Comparison of ENCODE assay signal across 9 cellular contexts in genomic region chr9:127586537-127586936, GRCh38. TPM values are rescaled to one million over a fixed set of nuclear protein-coding genes. Genes with fewer than 3 reads are reported as not detected.
DNase-seq lines count a peak whose midpoint lies in the region; ATAC-seq and TF ChIP-seq lines count a peak whose summit lies in the region.
"Had no signal": no experiment of that assay in that cellular context is flagged by ENCODE, and none has a peak within 500 bp of the region (broad histone marks: within the 10 kb centered on the region; RNA-seq: fewer than 3 reads in every experiment).

No MANE protein-coding gene starts in this region.

- POLR2A ChIA-PET in naive thymus-derived CD8-positive, alpha-beta T cell (lab: Charles Lee), result interaction anchor here (0.6 to 1.6 kb wide), 2 partner anchors 140 to 148 kb away, joined by 3 to 6 read pairs; partner anchors contain the start of gene TOR2A

- no peaks in the 10 kb centered on the region for H3K36me3 ChIP-seq in CD4-positive, CD25-positive, alpha-beta regulatory T cell (ENCODE audit: control insufficient read depth, insufficient read depth, low read length)
- H3K36me3 ChIP-seq in OCI-LY3 (replicated peaks; ENCODE audit: low read depth, low read length), result no peaks in the 10 kb centered on the region
- no peaks in the 10 kb centered on the region for H3K36me3 ChIP-seq in esophagus squamous epithelium
- H3K36me3 ChIP-seq in transverse colon, result no peaks in the 10 kb centered on the region
- H3K36me3 ChIP-seq: neutrophil had no signal

- H3K27ac Mint-ChIP-seq in CD4-positive, CD25-positive, alpha-beta regulatory T cell, result no peak overlapping the region
- H3K27ac Mint-ChIP-seq in activated T-cell treated with anti-CD3 and anti-CD28 coated beads, Interleukin-2, amount 50 U/mL, for 24 hours, result no peak overlapping the region
- H3K27ac Mint-ChIP-seq in naive thymus-derived CD8-positive, alpha-beta T cell, result no peak overlapping the region

- H3K27me3 ChIP-seq in CD4-positive, CD25-positive, alpha-beta regulatory T cell (ENCODE audit: control insufficient read depth, insufficient read depth, low read length), result peaks cover 8% of the 10 kb centered on the region
- H3K27me3 ChIP-seq in OCI-LY3 (ENCODE audit: low read depth, low read length), result peaks cover 11% of the 10 kb centered on the region
- no peaks in the 10 kb centered on the region for H3K27me3 ChIP-seq in esophagus squamous epithelium
- no peaks in the 10 kb centered on the region for H3K27me3 ChIP-seq in transverse colon

- TF ChIP-seq EP300 in transverse colon (IDR thresholded peaks at IDR 0.05; ENCODE audit: low read depth), result no peak

- H3K9me3 ChIP-seq in CD4-positive, CD25-positive, alpha-beta regulatory T cell (ENCODE audit: control insufficient read depth in 2 of 2, low read length in 2 of 2), result no peaks in the 10 kb centered on the region
- no peaks in the 10 kb centered on the region for H3K9me3 ChIP-seq in OCI-LY3 (ENCODE audit: insufficient read depth, low read length)
- H3K9me3 ChIP-seq in esophagus squamous epithelium, result peaks cover 0 to 8% (median 0%) of the 10 kb centered on the region in 3 donors
- H3K9me3 ChIP-seq in transverse colon, result no peaks in the 10 kb centered on the region
- H3K9me3 ChIP-seq: neutrophil had no signal

- H3K4me3 Mint-ChIP-seq in CD4-positive, CD25-positive, alpha-beta regulatory T cell, result no peak overlapping the region
- no peak overlapping the region for H3K4me3 Mint-ChIP-seq in activated T-cell treated with anti-CD3 and anti-CD28 coated beads, Interleukin-2, amount 50 U/mL, for 24 hours
- H3K4me3 Mint-ChIP-seq in naive thymus-derived CD8-positive, alpha-beta T cell, result no peak overlapping the region

- H3K9ac ChIP-seq in OCI-LY3 (ENCODE audit: low read length), result no peak overlapping the region

- WGBS in esophagus squamous epithelium, 2 donors, result 47 to 61% methylated on average over 3 to 5 of the region's 5 CpGs
- 56 to 80% methylated on average over 1 to 5 of the region's 5 CpGs for WGBS in transverse colon (ENCODE audit: low coverage in 1 of 2), 2 donors

- no peaks in the 10 kb centered on the region for H4K20me1 ChIP-seq in OCI-LY3 (ENCODE audit: insufficient read depth, low read length)

- no peak overlapping the region for H2AFZ ChIP-seq in OCI-LY3 (ENCODE audit: low read depth, low read length)

- peaks cover 0 to 4% (median 1%) of the 10 kb centered on the region in 4 donors for H3K4me1 Mint-ChIP-seq in CD4-positive, CD25-positive, alpha-beta regulatory T cell
- peaks cover 7% of the 10 kb centered on the region for H3K4me1 Mint-ChIP-seq in activated T-cell treated with anti-CD3 and anti-CD28 coated beads, Interleukin-2, amount 50 U/mL, for 24 hours (ENCODE audit: low read depth)
- peaks cover 0 to 6% (median 4%) of the 10 kb centered on the region in 4 donors for H3K4me1 Mint-ChIP-seq in naive thymus-derived CD8-positive, alpha-beta T cell

- peak; percentile 52 to 64 for ATAC-seq in CD4-positive, CD25-positive, alpha-beta regulatory T cell (ENCODE audit: low read depth in 2 of 2)
- peak in 1 of 2 donors; percentile 86 for ATAC-seq in naive thymus-derived CD8-positive, alpha-beta T cell
- no peak for ATAC-seq in GM18520 (IDR thresholded peaks at IDR 0.05; ENCODE audit: unreplicated experiment)

- TF ChIP-seq POLR2A in esophagus squamous epithelium (IDR thresholded peaks at IDR 0.05) (no peak), transverse colon (IDR thresholded peaks at IDR 0.05) (no peak)

- in situ Hi-C loops in transverse colon (cut with MboI; ENCODE audit: low pct_ligation_motif_present in 1 of 4, low pct_unique_long_range_greater_than_20kb in 1 of 4, low sequenced_read_pairs in 3 of 4), result loop anchor here (5.0 to 25.0 kb wide), 6 partner anchors 74 to 326 kb away; partner anchors contain the start of genes ST6GALNAC4 (in 2 of the 4) and TOR2A (in 2 of the 4)

- peak; percentile 74 for TF ChIP-seq CTCF in OCI-LY3 (IDR thresholded peaks at IDR 0.05; ENCODE audit: low read depth, low read length)
- TF ChIP-seq CTCF in esophagus squamous epithelium (IDR thresholded peaks at IDR 0.05), result peak; percentile 73 to 94 (median 90)
- peak; percentile 83 to 97 (median 88) for TF ChIP-seq CTCF in transverse colon (IDR thresholded peaks at IDR 0.05)

- H3K4me3 ChIP-seq in CD4-positive, CD25-positive, alpha-beta regulatory T cell (ENCODE audit: low read depth, low read length), result no peak overlapping the region
- H3K4me3 ChIP-seq in OCI-LY3 (ENCODE audit: low read length), result no peak overlapping the region
- no peak overlapping the region for H3K4me3 ChIP-seq in esophagus squamous epithelium
- no peak overlapping the region for H3K4me3 ChIP-seq in transverse colon

- H3K79me2 ChIP-seq in OCI-LY3 (ENCODE audit: low read length), result no peaks in the 10 kb centered on the region

- H3K27ac ChIP-seq in CD4-positive, CD25-positive, alpha-beta regulatory T cell (ENCODE audit: insufficient read depth, low read length, poor library complexity, severe bottlenecking), result no peak overlapping the region
- H3K27ac ChIP-seq in OCI-LY3 (ENCODE audit: low read length), result no peak overlapping the region
- peak overlapping the region in 2 of 4 donors; percentile 98 to 99 for H3K27ac ChIP-seq in esophagus squamous epithelium
- no peak overlapping the region for H3K27ac ChIP-seq in transverse colon
- H3K27ac ChIP-seq: neutrophil had no signal

- H3K4me2 ChIP-seq in OCI-LY3 (ENCODE audit: low read length), result no peak overlapping the region

- intact Hi-C loops in esophagus squamous epithelium (cut with DNase I) (loop anchor here (5.0 kb wide), 1 partner anchor 79 kb away; no protein-coding TSS in a partner anchor), transverse colon (cut with DNase I; ENCODE audit: low total_unique reads) (loop anchor here (1.0 kb wide), 1 partner anchor 82 kb away; no protein-coding TSS in a partner anchor)

- H3K9me3 Mint-ChIP-seq in CD4-positive, CD25-positive, alpha-beta regulatory T cell, result peaks cover 0 to 2% (median 0%) of the 10 kb centered on the region in 7 donors
- H3K9me3 Mint-ChIP-seq in activated T-cell treated with anti-CD3 and anti-CD28 coated beads, Interleukin-2, amount 50 U/mL, for 24 hours, result no peaks in the 10 kb centered on the region
- no peaks in the 10 kb centered on the region for H3K9me3 Mint-ChIP-seq in naive thymus-derived CD8-positive, alpha-beta T cell

- no peaks in the 10 kb centered on the region for H3K4me1 ChIP-seq in CD4-positive, CD25-positive, alpha-beta regulatory T cell (ENCODE audit: control insufficient read depth, insufficient read depth, low read length, poor library complexity, severe bottlenecking)
- 0 out of 2 replicates have a peak, but pooled peaks cover 2% of the 10 kb centered on the region for H3K4me1 ChIP-seq in OCI-LY3 (ENCODE audit: low read length)
- peaks cover 9 to 62% (median 11%) of the 10 kb centered on the region in 3 donors for H3K4me1 ChIP-seq in esophagus squamous epithelium
- H3K4me1 ChIP-seq in transverse colon, result peaks cover 0 to 29% (median 15%) of the 10 kb centered on the region in 4 donors

- no peaks in the 10 kb centered on the region for H3K36me3 Mint-ChIP-seq in CD4-positive, CD25-positive, alpha-beta regulatory T cell
- no peaks in the 10 kb centered on the region for H3K36me3 Mint-ChIP-seq in activated T-cell treated with anti-CD3 and anti-CD28 coated beads, Interleukin-2, amount 50 U/mL, for 24 hours (ENCODE audit: low read depth)
- H3K36me3 Mint-ChIP-seq in naive thymus-derived CD8-positive, alpha-beta T cell, result no peaks in the 10 kb centered on the region

- DNase-seq in CD4-positive, CD25-positive, alpha-beta regulatory T cell, result peak; percentile 43 to 69 (median 53)
- DNase-seq in HT-29 (ENCODE audit: low spot score), result peak; percentile 84
- peak; percentile 66 for DNase-seq in activated T-cell treated with anti-CD3 and anti-CD28 coated beads, Interleukin-2, amount 50 U/mL, for 24 hours
- DNase-seq in esophagus squamous epithelium (lab: John Stamatoyannopoulos, UW), result no peak
- peak; percentile 32 to 86 (median 56) for DNase-seq in naive thymus-derived CD8-positive, alpha-beta T cell
- DNase-seq in transverse colon, result peak; percentile 85

- peaks cover 30% of the 10 kb centered on the region for H3K27me3 Mint-ChIP-seq in CD4-positive, CD25-positive, alpha-beta regulatory T cell
- H3K27me3 Mint-ChIP-seq in activated T-cell treated with anti-CD3 and anti-CD28 coated beads, Interleukin-2, amount 50 U/mL, for 24 hours, result peaks cover 7% of the 10 kb centered on the region
- H3K27me3 Mint-ChIP-seq in naive thymus-derived CD8-positive, alpha-beta T cell, result peaks cover 0 to 19% (median 13%) of the 10 kb centered on the region in 5 donors

RNA-seq across cellular contexts. Expression of gene STXBP1, which starts 25.5 kb away (rescaled TPM):
- 1.3 TPM for total RNA-seq in CD4-positive, CD25-positive, alpha-beta regulatory T cell
- 1 to 10 TPM in 1 of 4 donors, under 1 TPM in 3; 0.07 to 1.3 (median 0.19) TPM for polyA plus RNA-seq in CD4-positive, CD25-positive, alpha-beta regulatory T cell
- total RNA-seq in HT-29 (2014; rRNA removed; shearing (Covaris generic)), result 6.3 and 8.0 TPM in 2 replicates
- total RNA-seq in esophagus squamous epithelium (10 to 100 TPM in 2 of 4 donors, 1 to 10 TPM in 2; 4.7 to 36.1 (median 12.2) TPM), transverse colon (100 to 1,000 TPM in 1 of 4 donors, 10 to 100 TPM in 2, 1 to 10 TPM in 1; 7.9 to 193 (median 13.3) TPM)
- 10 to 100 TPM; 34.6 to 39.7 TPM for total RNA-seq in naive thymus-derived CD8-positive, alpha-beta T cell
- 10 to 100 TPM in 1 of 3 donors, 1 to 10 TPM in 2; 3.4 to 10.3 (median 7.5) TPM for polyA plus RNA-seq in naive thymus-derived CD8-positive, alpha-beta T cell
